29 cellular contexts compared by ENCODE assay signal in genomic region chr6:78749326-78749725, GRCh38.
A peak's percentile ranks its signal among the peaks of the same experiment; 100 is the strongest.
DNase-seq lines count a peak whose midpoint lies in the region; FAIRE-seq and TF ChIP-seq lines count a peak whose summit lies in the region.
"Had no signal": no experiment of that assay in that cellular context is flagged by ENCODE, and none has a peak within 500 bp of the region (broad histone marks: within the 10 kb centered on the region; RNA-seq: fewer than 3 reads in every experiment).

No MANE protein-coding gene starts in this region.

- TF ChIP-seq POLR2A in ovary (IDR thresholded peaks at IDR 0.05): no peak

- H3K4me1 ChIP-seq in GM23248 (ENCODE audit: insufficient read depth) (no peaks in the 10 kb centered on the region), astrocyte (ENCODE audit: insufficient read depth, low read length) (no peaks in the 10 kb centered on the region), small intestine (ENCODE audit: control insufficient read depth in 2 of 2, insufficient read depth in 1 of 2, low read depth in 1 of 2, low read length in 1 of 2) (no peaks in the 10 kb centered on the region), ovary (ENCODE audit: insufficient read depth) (no peaks in the 10 kb centered on the region)
- H3K4me1 ChIP-seq: heart left ventricle, left lung, SJSA1, spleen had no signal

- H3K9me3 ChIP-seq in GM23248 (ENCODE audit: low read depth) (peaks cover 4% of the 10 kb centered on the region), astrocyte (ENCODE audit: insufficient read depth, low read depth, low read length) (no peaks in the 10 kb centered on the region), small intestine (ENCODE audit: control insufficient read depth, low read depth) (no peaks in the 10 kb centered on the region), ovary (no peaks in the 10 kb centered on the region)
- H3K9me3 ChIP-seq: SJSA1 had no signal

- TF ChIP-seq EP300 in ovary (IDR thresholded peaks at IDR 0.05): no peak

- H3K79me2 ChIP-seq in GM23248 (ENCODE audit: insufficient read depth) (no peaks in the 10 kb centered on the region), astrocyte (ENCODE audit: insufficient read depth, low read length) (no peaks in the 10 kb centered on the region)

- no peaks in the 10 kb centered on the region for H3K9me2 ChIP-seq in GM23248 (ENCODE audit: insufficient read depth)

- H3K4me3 Mint-ChIP-seq in astrocyte (ENCODE audit: unreplicated experiment): no peak overlapping the region
- H3K4me3 Mint-ChIP-seq: mesothelial cell of epicardium; naive thymus-derived CD4-positive, alpha-beta T cell; stimulated activated effector memory CD8-positive, alpha-beta T cell treated with anti-CD3 and anti-CD28 coated beads, Interleukin-12 subunit alpha, Interleukin-12 subunit beta, amount 100 ng/mL, for 72 hours; T-helper 1 cell treated with Interleukin-12 subunit alpha and Interleukin-12 subunit beta and Interleukin-4 antibody, amounts not matched to agents 30 μg/mL and 1 μg/mL, for 36 hours had no signal

- no peaks in the 10 kb centered on the region for H3K36me3 Mint-ChIP-seq in astrocyte (ENCODE audit: low read depth, unreplicated experiment)
- H3K36me3 Mint-ChIP-seq: mesothelial cell of epicardium; naive thymus-derived CD4-positive, alpha-beta T cell; stimulated activated effector memory CD8-positive, alpha-beta T cell treated with anti-CD3 and anti-CD28 coated beads, Interleukin-12 subunit alpha, Interleukin-12 subunit beta, amount 100 ng/mL, for 72 hours had no signal

- in situ Hi-C loops in GM23248 (cut with MboI): no loop called here

- no peaks in the 10 kb centered on the region for H3K27me3 ChIP-seq in GM23248 (replicated peaks; ENCODE audit: insufficient read depth)
- H3K27me3 ChIP-seq in astrocyte (ENCODE audit: insufficient read depth, low read length): no peaks in the 10 kb centered on the region
- peaks cover 0 to 3% of the 10 kb centered on the region in 2 donors for H3K27me3 ChIP-seq in small intestine (ENCODE audit: control insufficient read depth in 2 of 2, insufficient read depth in 2 of 2, low read length in 2 of 2)
- no peaks in the 10 kb centered on the region for H3K27me3 ChIP-seq in ovary
- H3K27me3 ChIP-seq: heart left ventricle, left lung, SJSA1, spleen had no signal

- H3K4me1 Mint-ChIP-seq in astrocyte (ENCODE audit: low read depth, unreplicated experiment): no peaks in the 10 kb centered on the region
- H3K4me1 Mint-ChIP-seq: mesothelial cell of epicardium; naive thymus-derived CD4-positive, alpha-beta T cell; stimulated activated effector memory CD8-positive, alpha-beta T cell treated with anti-CD3 and anti-CD28 coated beads, Interleukin-12 subunit alpha, Interleukin-12 subunit beta, amount 100 ng/mL, for 72 hours had no signal

- peaks cover 10% of the 10 kb centered on the region for H3K9me3 Mint-ChIP-seq in astrocyte (ENCODE audit: unreplicated experiment)

- H3K27ac ChIP-seq in GM23248: no peak overlapping the region
- H3K27ac ChIP-seq in astrocyte (ENCODE audit: low read depth, low read length): no peak overlapping the region
- no peak overlapping the region for H3K27ac ChIP-seq in small intestine (ENCODE audit: low read depth in 1 of 2, low read length in 1 of 2)
- H3K27ac ChIP-seq in ovary: no peak overlapping the region
- H3K27ac ChIP-seq: C4-2B, heart left ventricle, left lung, SJSA1, spleen had no signal

- H3K4me3 ChIP-seq in AG04449 (ENCODE audit: low read depth, low read length) (no peak overlapping the region), GM23248 (no peak overlapping the region), astrocyte (ENCODE audit: insufficient read depth, low read depth, low read length) (no peak overlapping the region), fibroblast of pulmonary artery (replicated peaks; ENCODE audit: low read depth, low read length) (no peak overlapping the region), small intestine (ENCODE audit: low read depth in 1 of 2, low read length in 2 of 2) (no peak overlapping the region), ovary (no peak overlapping the region)
- H3K4me3 ChIP-seq: heart left ventricle, left lung, SJSA1, spleen had no signal

- H3K27me3 Mint-ChIP-seq in astrocyte (ENCODE audit: low read depth, unreplicated experiment): no peaks in the 10 kb centered on the region

- no peak for FAIRE-seq in astrocyte (lab: Jason Lieb, UNC)
- FAIRE-seq in small intestine (lab: Jason Lieb, UNC): no peak
- FAIRE-seq: colon, GM19239, RCC 7860 had no signal

- H3F3A ChIP-seq in GM23248 (ENCODE audit: insufficient read depth): 0 out of 2 replicates have a peak, but pooled peaks cover 7% of the 10 kb centered on the region

- H2AFZ ChIP-seq in GM23248 (no peak overlapping the region), astrocyte (ENCODE audit: low read depth, low read length) (no peak overlapping the region)

- H3K4me2 ChIP-seq in GM23248 (ENCODE audit: unreplicated experiment): no peak overlapping the region
- H3K4me2 ChIP-seq in astrocyte (ENCODE audit: low read length): no peak overlapping the region

- H3K9ac ChIP-seq in GM23248 (no peak overlapping the region), astrocyte (ENCODE audit: low read length) (no peak overlapping the region)

- POLR2A ChIA-PET in AG04449 (lab: Yijun Ruan, JAX): no interaction called here

- no peaks in the 10 kb centered on the region for H4K20me1 ChIP-seq in GM23248 (ENCODE audit: insufficient read depth)
- no peaks in the 10 kb centered on the region for H4K20me1 ChIP-seq in astrocyte (ENCODE audit: insufficient read depth, low read length)

- H3K36me3 ChIP-seq in GM23248 (ENCODE audit: low read depth) (no peaks in the 10 kb centered on the region), astrocyte (ENCODE audit: insufficient read depth, low read length) (no peaks in the 10 kb centered on the region), small intestine (ENCODE audit: control insufficient read depth in 2 of 2, insufficient read depth in 2 of 2, low read length in 2 of 2) (no peaks in the 10 kb centered on the region), ovary (no peaks in the 10 kb centered on the region)
- H3K36me3 ChIP-seq: heart left ventricle, left lung, SJSA1, spleen had no signal

- CTCF ChIA-PET in AG04449 (lab: Yijun Ruan, JAX): no interaction called here

- DNase-seq in AG04449 (ENCODE audit: low read depth, low spot score) (peak; percentile 1), GM23248 (peak; percentile 45), astrocyte (ENCODE audit: low read depth) (peak; percentile 72), fibroblast of pulmonary artery (ENCODE audit: low read depth) (peak; percentile 6), small intestine (no peak), ovary (no peak), hippocampal formation (lab: John Stamatoyannopoulos, UW) (no peak), NCI-H2227 (lab: John Stamatoyannopoulos, UW; ENCODE audit: unreplicated experiment) (no peak)
- DNase-seq: activated CD4-positive, CD25-positive, alpha-beta regulatory T cell treated with anti-CD3 and anti-CD28 coated beads, Interleukin-2, amount 50 U/mL, for 72 hours; activated effector memory CD4-positive, alpha-beta T cell treated with anti-CD3 and anti-CD28 coated beads, Interleukin-2, amount 50 U/mL, for 16 hours; Calu3; heart left ventricle; KBM-7; left lung; naive thymus-derived CD4-positive, alpha-beta T cell; NCI-H1694 treated with DMSO at 0.1 percent for 48 hours; NCI-H2171; NCI-H526; occipital lobe; spleen; stimulated activated CD4-positive, alpha-beta T cell treated with anti-CD3 and anti-CD28 coated beads, Interleukin-2, amount 100 ng/mL, for 48 hours had no signal

- no peak for TF ChIP-seq CTCF in AG04449 (IDR thresholded peaks at IDR 0.05; ENCODE audit: insufficient read depth, low read length, missing control alignments)
- TF ChIP-seq CTCF in astrocyte (IDR thresholded peaks at IDR 0.05; ENCODE audit: insufficient read depth, low read depth, low read length): no peak
- TF ChIP-seq CTCF in fibroblast of pulmonary artery (IDR thresholded peaks at IDR 0.05; ENCODE audit: low read length, missing control alignments): no peak
- TF ChIP-seq CTCF in ovary (IDR thresholded peaks at IDR 0.05): no peak

- intact Hi-C loops in ovary (cut with DNase I): no loop called here

- no peak overlapping the region for H3K27ac Mint-ChIP-seq in astrocyte (ENCODE audit: unreplicated experiment)
- H3K27ac Mint-ChIP-seq: mesothelial cell of epicardium; naive thymus-derived CD4-positive, alpha-beta T cell; stimulated activated effector memory CD8-positive, alpha-beta T cell treated with anti-CD3 and anti-CD28 coated beads, Interleukin-12 subunit alpha, Interleukin-12 subunit beta, amount 100 ng/mL, for 72 hours; T-helper 1 cell treated with Interleukin-12 subunit alpha and Interleukin-12 subunit beta and Interleukin-4 antibody, amounts not matched to agents 30 μg/mL and 1 μg/mL, for 36 hours had no signal

Comparison
In these comparisons a context has a peak if more than half of its experiments do, and no peak if none do; other contexts are left out.
1. DNase-seq: peak in AG04449 (single experiment), GM23248 (single experiment), astrocyte (single experiment) and fibroblast of pulmonary artery (single experiment); none in small intestine (single experiment), ovary (0 of 5), hippocampal formation (0 of 2) and NCI-H2227 (single experiment).